ENCODE assay signal across 16 cellular contexts in genomic region chr10:124366343-124366742, GRCh38. TPM values are rescaled to one million over a fixed set of nuclear protein-coding genes. Genes with fewer than 3 reads are reported as not detected.
DNase-seq lines count a peak whose midpoint lies in the region; ATAC-seq, FAIRE-seq and TF ChIP-seq lines count a peak whose summit lies in the region.
"Had no signal": no experiment of that assay in that cellular context is flagged by ENCODE, and none has a peak within 500 bp of the region (broad histone marks: within the 10 kb centered on the region; RNA-seq: fewer than 3 reads in every experiment).

No MANE protein-coding gene starts in this region.

- H3K27ac ChIP-seq in KOPT-K1 (ENCODE audit: low read depth, low read length, poor library complexity, severe bottlenecking) (peak overlapping the region; percentile 56), HepG2 (ENCODE audit: extremely low read length, insufficient read depth, low read length) (no peak overlapping the region)
- H3K27ac ChIP-seq: C4-2B had no signal

- no peaks in the 10 kb centered on the region for H3K4me1 ChIP-seq in HepG2 (ENCODE audit: insufficient read depth, low read length)
- H3K4me1 ChIP-seq: Caco-2 had no signal

- H3K4me2 ChIP-seq in HepG2 (ENCODE audit: low read depth, low read length) = no peak overlapping the region

- no peak for TF ChIP-seq EP300 in HepG2 (IDR thresholded peaks at IDR 0.05; ENCODE audit: low read depth in 2 of 2, low read length in 2 of 2)
- no peak for TF ChIP-seq EP300 in HepG2 (CRISPR knock-in tag; IDR thresholded peaks at IDR 0.05; ENCODE audit: borderline replicate concordance)

- peaks cover 9 to 53% of the 10 kb centered on the region in 2 experiments for H3K27me3 ChIP-seq in HepG2 (ENCODE audit: control insufficient read depth in 1 of 2, insufficient read depth in 2 of 2, low read length in 2 of 2)

- DNase-seq in NCI-H2171 treated with DMSO at 0.1 percent for 48 hours (lab: John Stamatoyannopoulos, UW) (peak; percentile 0), NCI-H2171 (lab: John Stamatoyannopoulos, UW) (no peak), HepG2 (ENCODE audit: low spot score) (no peak), omental fat pad (ENCODE audit: low spot score) (no peak)
- DNase-seq: 8988T; Caco-2; CD4-positive, alpha-beta T cell; EL; H9 had no signal

- no peaks in the 10 kb centered on the region for H3K79me2 ChIP-seq in HepG2 (ENCODE audit: insufficient read depth, low read length)

- no peak overlapping the region for H3K4me3 ChIP-seq in HepG2 (replicated peaks in 1 of 3; ENCODE audit: insufficient read depth in 1 of 3, low read depth in 2 of 3, low read length in 3 of 3)
- H3K4me3 ChIP-seq: GM12878 had no signal

- ATAC-seq in esophagus mucosa (peak; percentile 36), HepG2 (no peak), HG02642 (IDR thresholded peaks at IDR 0.05; ENCODE audit: poor library complexity, unreplicated experiment) (no peak), omental fat pad (ENCODE audit: low FRiP score) (no peak)
- ATAC-seq: GM12878 had no signal

- H4K20me1 ChIP-seq in HepG2 (ENCODE audit: insufficient read depth, low read length) = 0 out of 2 replicates have a peak, but pooled peaks cover 3% of the 10 kb centered on the region

- BruUV-seq in HepG2 (replicated peaks; lab: Mats Ljungman, UMichigan) = no TSS peak

- FAIRE-seq in HepG2 (lab: Jason Lieb, UNC) = no peak
- FAIRE-seq: D721Med, GM12878, H1 had no signal

- WGBS in HepG2 (ENCODE audit: low lambda C conversion rate) = 26% methylated on average over 5 of the region's 5 CpGs

- H3K9ac ChIP-seq in HepG2 (ENCODE audit: insufficient read depth, low read depth, low read length) = no peak overlapping the region

- intact Hi-C loops in HepG2 (cut with micrococcal nuclease; ENCODE audit: unreplicated experiment) = no loop called here

- CTCF ChIA-PET in HepG2 (lab: Yijun Ruan, JAX; ENCODE audit: low intra/inter-chr PET ratio, low total read pairs) = no interaction called here

- POLR2A ChIA-PET in HepG2 (lab: Yijun Ruan, JAX) = no interaction called here

- H3K36me3 ChIP-seq in KOPT-K1 (ENCODE audit: insufficient read depth, low read length) (no peaks in the 10 kb centered on the region), HepG2 (replicated peaks in 1 of 2; ENCODE audit: control insufficient read depth in 1 of 2, insufficient read depth in 2 of 2, low read length in 2 of 2) (no peaks in the 10 kb centered on the region; a peak in 1 of 5 replicates)

- no peak for TF ChIP-seq RAD21 in HepG2 (CRISPR knock-in tag; IDR thresholded peaks at IDR 0.05)

- no peak overlapping the region for H2AFZ ChIP-seq in HepG2 (ENCODE audit: low read length)

- TF ChIP-seq CTCF in HepG2 (CRISPR knock-in tag; IDR thresholded peaks at IDR 0.05) (no peak), omental fat pad (IDR thresholded peaks at IDR 0.05) (no peak)

- TF ChIP-seq POLR2A in HepG2 (IDR thresholded peaks at IDR 0.05; ENCODE audit: insufficient read depth in 1 of 2, low read depth in 2 of 2, low read length in 2 of 2) = no peak

- in situ Hi-C loops in HepG2 (cut with HindIII; ENCODE audit: extremely low pct_ligation_motif_present, low pct_unique_long_range_greater_than_20kb) = no loop called here

- H3K9me3 ChIP-seq in KOPT-K1 (ENCODE audit: insufficient read depth, low read length, poor library complexity, severe bottlenecking) (no peaks in the 10 kb centered on the region), HepG2 (ENCODE audit: low read length) (no peaks in the 10 kb centered on the region)
- H3K9me3 ChIP-seq: Caco-2 had no signal

TF ChIP-seq in HepG2, 621 proteins besides CTCF, POLR2A, EP300 and RAD21:
- no peak for TF ChIP-seq ZNF264 (CRISPR knock-in tag; IDR thresholded peaks at IDR 0.05)
- TF ChIP-seq ZNF225 (CRISPR knock-in tag; IDR thresholded peaks at IDR 0.05) = no peak
- TF ChIP-seq ZNF430 (CRISPR knock-in tag; IDR thresholded peaks at IDR 0.05) = no peak
- no peak for TF ChIP-seq PAWR (CRISPR knock-in tag; IDR thresholded peaks at IDR 0.05; ENCODE audit: borderline replicate concordance)
- no peak for TF ChIP-seq KAT8 (CRISPR knock-in tag; IDR thresholded peaks at IDR 0.05)
- no peak for TF ChIP-seq NFYC (CRISPR knock-in tag; IDR thresholded peaks at IDR 0.05)
- no peak for TF ChIP-seq U2AF1 (optimal IDR thresholded peaks at IDR 0.05; ENCODE audit: low read depth, low read length)
- TF ChIP-seq ZNF33B (CRISPR knock-in tag; IDR thresholded peaks at IDR 0.05) = no peak
- TF ChIP-seq TEF (CRISPR knock-in tag; IDR thresholded peaks at IDR 0.05) = no peak
- TF ChIP-seq BORCS8-MEF2B (CRISPR knock-in tag; IDR thresholded peaks at IDR 0.05) = no peak
- TF ChIP-seq CEBPG (CRISPR knock-in tag; IDR thresholded peaks at IDR 0.05) = no peak
- no peak for TF ChIP-seq SMAD9 (CRISPR knock-in tag; IDR thresholded peaks at IDR 0.05)
- no peak for TF ChIP-seq ATF7 (IDR thresholded peaks at IDR 0.05)
- no peak for TF ChIP-seq ATF7 (CRISPR knock-in tag; IDR thresholded peaks at IDR 0.05)
- no peak for TF ChIP-seq ATF3 (CRISPR knock-in tag; IDR thresholded peaks at IDR 0.05)
- TF ChIP-seq MIXL1 (CRISPR knock-in tag; IDR thresholded peaks at IDR 0.05) = no peak
- no peak for TF ChIP-seq DR1 (CRISPR knock-in tag; IDR thresholded peaks at IDR 0.05)
- no peak for TF ChIP-seq ZNF276 (CRISPR knock-in tag; IDR thresholded peaks at IDR 0.05; ENCODE audit: low read depth)

RNA-seq across cellular contexts. Expression of gene OAT, which starts 52.4 kb away (rescaled TPM):
- total RNA-seq in esophagus mucosa (104 TPM), HepG2 (2016; rRNA removed; fragmentation: Illumina TruSeq; extraction: Trizol) (96.7 and 152 TPM in 2 replicates), omental fat pad (100 to 1,000 TPM in 1 of 4 donors, 10 to 100 TPM in 3; 62.4 to 120 (median 85.3) TPM)
- total RNA-seq in HepG2 (2016; cell fraction: cytosol; rRNA removed; fragmentation: Illumina TruSeq; extraction: Trizol; ENCODE audit: low read depth) = 10.4 and 13.0 TPM in 2 replicates
- 94.1 and 153 TPM in 2 replicates for total RNA-seq in HepG2 (2016; cell fraction: insoluble cytoplasmic fraction; rRNA removed; fragmentation: Illumina TruSeq; extraction: Trizol)
- total RNA-seq in HepG2 (2016; cell fraction: membrane; rRNA removed; fragmentation: Illumina TruSeq; extraction: Trizol) = 14.4 and 16.9 TPM in 2 replicates
- total RNA-seq in HepG2 (2016; cell fraction: nucleus; rRNA removed; fragmentation: Illumina TruSeq; extraction: Trizol) = 41.8 and 47.5 TPM in 2 replicates
- 72.7 and 87.8 TPM in 2 replicates for polyA plus RNA-seq in HepG2 (2011; rRNA removed)
- 51.4 and 77.1 TPM in 2 replicates for polyA plus RNA-seq in HepG2 (2011; cell fraction: cytosol; rRNA removed)
- 20.7 and 25.9 TPM in 2 replicates for polyA plus RNA-seq in HepG2 (2011; cell fraction: nucleus; rRNA removed)
- polyA plus RNA-seq in HepG2 (2012) = 48.6 and 50.0 TPM in 2 replicates
- 4.1 TPM in 2 replicates for polyA plus RNA-seq in HepG2 (2016; cell fraction: cytosol; fragmentation: Illumina TruSeq; extraction: Trizol; ENCODE audit: low read depth)
- polyA plus RNA-seq in HepG2 (2016; cell fraction: insoluble cytoplasmic fraction; fragmentation: Illumina TruSeq; extraction: Trizol; ENCODE audit: low read depth) = 119 and 129 TPM in 2 replicates
- polyA plus RNA-seq in HepG2 (2016; cell fraction: membrane; fragmentation: Illumina TruSeq; extraction: Trizol; ENCODE audit: low read depth) = 9.8 and 10.1 TPM in 2 replicates
- 56.3 and 59.0 TPM in 2 replicates for polyA plus RNA-seq in HepG2 (2016; cell fraction: nucleus; fragmentation: Illumina TruSeq; extraction: Trizol; ENCODE audit: insufficient read depth, low read depth)
- 28.4 and 56.2 TPM in 2 replicates for polyA minus RNA-seq in HepG2 (2011; rRNA and poly(A)+ RNA removed; ENCODE audit: low replicate concordance)
- polyA minus RNA-seq in HepG2 (2011; cell fraction: cytosol; rRNA and poly(A)+ RNA removed) = 46.3 and 52.4 TPM in 2 replicates
- 28.8 and 40.4 TPM in 2 replicates for polyA minus RNA-seq in HepG2 (2011; cell fraction: nucleus; rRNA and poly(A)+ RNA removed)
